In the genomic region with DNA sequence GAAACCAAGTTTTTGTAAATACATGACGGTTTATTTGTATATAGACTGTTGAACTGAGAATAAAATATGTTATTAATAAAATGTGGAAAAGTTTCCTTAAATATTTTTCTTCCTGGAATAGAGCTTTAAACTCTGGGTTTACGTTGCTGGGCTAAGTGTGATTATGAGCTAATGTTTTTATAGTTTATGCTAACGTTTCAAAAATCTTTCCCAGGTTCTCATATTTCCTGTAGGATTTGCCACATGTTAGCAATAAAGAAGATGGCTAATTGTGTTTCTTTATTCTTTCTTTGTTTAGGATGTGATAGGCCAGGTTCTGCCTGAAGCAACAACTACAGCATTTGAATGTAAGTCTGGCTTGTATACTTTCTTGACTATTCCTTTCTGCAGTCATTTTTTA, we compare ENCODE assay signal across 18 cellular contexts. TPM values are rescaled to one million over a fixed set of nuclear protein-coding genes. Genes with fewer than 3 reads are reported as not detected.
DNase-seq lines count a peak whose midpoint lies in the region; ATAC-seq, FAIRE-seq and TF ChIP-seq lines count a peak whose summit lies in the region.
"Had no signal": no experiment of that assay in that cellular context is flagged by ENCODE, and none has a peak within 500 bp of the region (broad histone marks: within the 10 kb centered on the region; RNA-seq: fewer than 3 reads in every experiment).

No MANE protein-coding gene starts in this region.

- DNase-seq in OCI-LY7 (ENCODE audit: low spot score) (no peak), fibroblast of mammary gland (ENCODE audit: low read depth) (peak; percentile 3), SKM-1 treated with dmso at 0.1 percent for 144 hours (lab: John Stamatoyannopoulos, UW; ENCODE audit: unreplicated experiment) (no peak)
- DNase-seq in effector memory CD4-positive, alpha-beta T cell, result no peak
- no peak for DNase-seq in activated CD4-positive, alpha-beta T cell treated with anti-CD3 and anti-CD28 coated beads for 4 hours
- DNase-seq: C1 segment of cervical spinal cord, DND-41, NCI-H187, NCI-H446 treated with DMSO at 0.1 percent for 48 hours, NCI-H774, PC-9 had no signal

- H3K9me2 ChIP-seq in OCI-LY7 (ENCODE audit: insufficient read depth, low read length) (no peaks in the 10 kb centered on the region), neural cell (ENCODE audit: insufficient read depth, low read length) (no peaks in the 10 kb centered on the region)

- H4K20me1 ChIP-seq in OCI-LY7 (ENCODE audit: insufficient read depth, low read length), result no peaks in the 10 kb centered on the region; the same call in 1 of the 2 replicates
- H4K20me1 ChIP-seq in neural cell (ENCODE audit: insufficient read depth), result no peaks in the 10 kb centered on the region

- H3K9me3 ChIP-seq in OCI-LY7 (ENCODE audit: low read length), result no peaks in the 10 kb centered on the region
- H3K9me3 ChIP-seq in neural cell (ENCODE audit: low read length), result no peaks in the 10 kb centered on the region
- H3K9me3 ChIP-seq in effector memory CD4-positive, alpha-beta T cell (ENCODE audit: control insufficient read depth, low read length), result no peaks in the 10 kb centered on the region
- H3K9me3 ChIP-seq: A549 had no signal

- no peaks in the 10 kb centered on the region for H3K27me3 ChIP-seq in neural cell (ENCODE audit: insufficient read depth, low read depth, low read length)
- H3K27me3 ChIP-seq in effector memory CD4-positive, alpha-beta T cell (replicated peaks; ENCODE audit: control insufficient read depth, insufficient read depth, low read length, poor library complexity, severe bottlenecking), result no peaks in the 10 kb centered on the region

- TF ChIP-seq RAD21 in neural cell (conservative IDR thresholded peaks at IDR 0.05), result no peak

- H3K27ac ChIP-seq in OCI-LY7 (ENCODE audit: low read depth, low read length, poor library complexity, severe bottlenecking), result no peak overlapping the region
- H3K27ac ChIP-seq in neural cell (ENCODE audit: low read length), result peak overlapping the region; percentile 73
- H3K27ac ChIP-seq in effector memory CD4-positive, alpha-beta T cell (ENCODE audit: insufficient read depth, low read length, poor library complexity, severe bottlenecking), result no peak overlapping the region
- H3K27ac ChIP-seq: A549, PC-9 had no signal

- BruUV-seq in OCI-LY7 (replicated peaks; lab: Mats Ljungman, UMichigan), result no TSS peak

- H3K79me2 ChIP-seq in OCI-LY7 (ENCODE audit: insufficient read depth, low read depth, low read length) (peaks cover 11% of the 10 kb centered on the region; the same call in 1 of the 2 replicates), neural cell (replicated peaks; ENCODE audit: insufficient read depth, low read length) (peaks cover 16% of the 10 kb centered on the region)

- TF ChIP-seq CTCF in OCI-LY7 (conservative IDR thresholded peaks at IDR 0.05; ENCODE audit: low read length), result no peak
- no peak for TF ChIP-seq CTCF in fibroblast of mammary gland (conservative IDR thresholded peaks at IDR 0.05; ENCODE audit: control insufficient read depth, insufficient read depth, low read depth, low read length)
- TF ChIP-seq CTCF in neural cell (IDR thresholded peaks at IDR 0.05; ENCODE audit: poor library complexity, severe bottlenecking), result no peak

- peak overlapping the region; percentile 51 for H3K9ac ChIP-seq in neural cell (ENCODE audit: low read length)

- H3F3A ChIP-seq in neural cell (ENCODE audit: insufficient read depth, low read length, poor library complexity, severe bottlenecking), result no peaks in the 10 kb centered on the region

- H3K4me3 ChIP-seq in OCI-LY7 (ENCODE audit: low read depth, low read length, poor library complexity, severe bottlenecking) (no peak overlapping the region), fibroblast of mammary gland (ENCODE audit: control insufficient read depth, low read depth, low read length) (no peak overlapping the region), neural cell (ENCODE audit: low read length) (peak overlapping the region; percentile 56)
- no peak overlapping the region for H3K4me3 ChIP-seq in effector memory CD4-positive, alpha-beta T cell (ENCODE audit: insufficient read depth, low read depth, low read length, poor library complexity, severe bottlenecking)
- H3K4me3 ChIP-seq: A549, PC-9 had no signal

- H2AFZ ChIP-seq in OCI-LY7 (ENCODE audit: low read length), result no peak overlapping the region
- no peak overlapping the region for H2AFZ ChIP-seq in neural cell (ENCODE audit: low read depth, low read length)
- H2AFZ ChIP-seq: PC-9 had no signal

- H3K36me3 ChIP-seq in OCI-LY7 (ENCODE audit: insufficient read depth, low read length) (peaks cover 51% of the 10 kb centered on the region), neural cell (ENCODE audit: insufficient read depth, low read length) (no peaks in the 10 kb centered on the region)
- H3K36me3 ChIP-seq in effector memory CD4-positive, alpha-beta T cell (ENCODE audit: control insufficient read depth, insufficient read depth, low read length), result peaks cover 7% of the 10 kb centered on the region

- FAIRE-seq in G401.6 (lab: Jason Lieb, UNC), result peak; percentile 56
- FAIRE-seq: A549, GM12892, H1, HepG2 had no signal

- no peak for TF ChIP-seq POLR2A in GM18505 (IDR thresholded peaks at IDR 0.05; ENCODE audit: borderline replicate concordance, extremely low read depth, insufficient read depth, insufficient read length)

- POLR2A ChIA-PET in OCI-LY7 (lab: Charles Lee), result interaction anchor here (1.2 to 1.9 kb wide), 4 partner anchors 8 to 235 kb away, joined by 3 to 9 read pairs (median 3); no protein-coding TSS in a partner anchor

- H3K4me2 ChIP-seq in OCI-LY7 (ENCODE audit: low read length), result peak overlapping the region; percentile 50; the same call in 1 of the 2 replicates
- peak overlapping the region; percentile 15 for H3K4me2 ChIP-seq in neural cell (ENCODE audit: low read length)
- H3K4me2 ChIP-seq: A549, PC-9 had no signal

- no peak for ATAC-seq in GM18505 (IDR thresholded peaks at IDR 0.05; ENCODE audit: unreplicated experiment)
- ATAC-seq: A549, HepG2 had no signal

- no peak for TF ChIP-seq EP300 in neural cell (conservative IDR thresholded peaks at IDR 0.05; ENCODE audit: poor library complexity, severe bottlenecking)

- peaks cover 36% of the 10 kb centered on the region for H3K4me1 ChIP-seq in OCI-LY7 (ENCODE audit: insufficient read depth, low read length, poor library complexity, severe bottlenecking)
- no peaks in the 10 kb centered on the region for H3K4me1 ChIP-seq in effector memory CD4-positive, alpha-beta T cell (ENCODE audit: control insufficient read depth, insufficient read depth, low read length, poor library complexity, severe bottlenecking)
- H3K4me1 ChIP-seq: A549 had no signal

- intact Hi-C loops in OCI-LY7 (cut with micrococcal nuclease; ENCODE audit: unreplicated experiment), result no loop called here

- CTCF ChIA-PET in OCI-LY7 (lab: Charles Lee; ENCODE audit: unreplicated experiment), result no interaction called here

TF ChIP-seq in neural cell, 6 proteins besides CTCF, POLR2A, EP300 and RAD21:
- no peak for TF ChIP-seq MXI1 (conservative IDR thresholded peaks at IDR 0.05; ENCODE audit: poor library complexity, severe bottlenecking)

RNA-seq across cellular contexts. Expression of gene MAP2K5, which starts 7.2 kb away (rescaled TPM):
- total RNA-seq in OCI-LY7 (2014; rRNA removed; shearing (Covaris generic)), result 9.0 and 10.2 TPM in 2 replicates
- 35.0 and 44.6 TPM in 2 replicates for total RNA-seq in OCI-LY7 (2022)
- polyA plus RNA-seq in neural cell, result 12.1 and 20.1 TPM in 2 replicates
- polyA minus RNA-seq in neural cell, result 24.6 and 29.2 TPM in 2 replicates

RNA-seq across cellular contexts. Expression of gene C15orf61, which starts 28.8 kb away (rescaled TPM):
- 13.3 and 18.3 TPM in 2 replicates for total RNA-seq in OCI-LY7 (2014; rRNA removed; shearing (Covaris generic))
- 9.3 and 12.2 TPM in 2 replicates for total RNA-seq in OCI-LY7 (2022)
- polyA plus RNA-seq in neural cell, result 20.6 and 31.3 TPM in 2 replicates
- 55.3 and 64.0 TPM in 2 replicates for polyA minus RNA-seq in neural cell
